Comparison of ENCODE assay signal across 26 cellular contexts in the genomic region with DNA sequence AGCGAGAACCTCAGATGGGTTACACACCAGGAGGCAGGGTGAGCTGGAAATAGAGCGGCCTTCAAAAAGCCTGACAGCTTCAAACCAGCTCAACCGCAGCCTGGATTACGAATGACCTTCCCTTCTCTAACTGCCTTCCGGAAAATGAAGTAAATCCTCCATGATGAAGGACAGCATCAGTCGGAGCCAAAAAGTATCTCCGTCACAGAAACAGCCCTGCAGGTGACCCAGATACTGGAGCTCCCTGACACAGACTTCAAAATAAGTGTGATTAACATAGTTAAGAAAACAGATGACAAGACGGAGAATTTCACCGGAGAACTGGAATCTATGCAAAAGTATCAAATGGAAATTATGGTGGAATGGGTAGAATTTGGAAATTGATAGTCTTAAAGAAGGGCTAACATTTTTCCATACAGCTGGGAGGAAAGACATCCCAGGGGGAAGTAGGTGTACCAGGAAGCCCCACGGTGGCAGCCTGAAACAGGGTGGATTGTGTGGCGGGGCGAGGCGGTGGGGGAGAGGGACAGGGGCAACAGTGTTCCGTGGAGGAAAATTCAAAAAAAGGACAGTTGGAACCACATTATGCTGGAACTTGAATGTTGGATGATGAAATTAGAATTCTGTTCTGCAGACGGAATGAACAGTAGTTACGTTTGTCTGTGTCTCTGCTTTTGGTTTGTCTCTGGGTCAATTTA. TPM values are rescaled to one million over a fixed set of nuclear protein-coding genes. Genes with fewer than 3 reads are reported as not detected.
DNase-seq lines count a peak whose midpoint lies in the region; ATAC-seq and TF ChIP-seq lines count a peak whose summit lies in the region.
"Had no signal": no experiment of that assay in that cellular context is flagged by ENCODE, and none has a peak within 500 bp of the region (broad histone marks: within the 10 kb centered on the region; RNA-seq: fewer than 3 reads in every experiment).

No MANE protein-coding gene starts in this region.

- no peak overlapping the region for H3K23ac ChIP-seq in IMR-90 (ENCODE audit: low read depth, low read length)

- H3K9me1 ChIP-seq in IMR-90 (ENCODE audit: insufficient read depth, low read length): no peaks in the 10 kb centered on the region

- H4K8ac ChIP-seq in IMR-90 (ENCODE audit: low read depth in 2 of 2, low read length in 2 of 2): no peak overlapping the region

- H3K4me1 ChIP-seq in IMR-90 (ENCODE audit: control insufficient read depth, insufficient read depth, low read length): peaks cover 2% of the 10 kb centered on the region; the same call in 1 of the 2 replicates
- no peaks in the 10 kb centered on the region for H3K4me1 ChIP-seq in endodermal cell (ENCODE audit: control insufficient read depth, insufficient read depth, low read length)
- peaks cover 13% of the 10 kb centered on the region for H3K4me1 ChIP-seq in stomach smooth muscle (ENCODE audit: control insufficient read depth, insufficient read depth, low read length)
- H3K4me1 ChIP-seq in neural progenitor cell: peaks cover 15% of the 10 kb centered on the region
- H3K4me1 ChIP-seq: psoas muscle had no signal

- dilution Hi-C loops in IMR-90 (cut with HindIII; ENCODE audit: low sequenced_read_pairs, unreplicated experiment): no loop called here

- H3K9ac ChIP-seq in IMR-90 (ENCODE audit: low read depth, low read length) (no peak overlapping the region), endodermal cell (ENCODE audit: extremely low read depth, low read length, poor library complexity, severe bottlenecking) (no peak overlapping the region), stomach smooth muscle (ENCODE audit: low read length in 2 of 2) (no peak overlapping the region), neural progenitor cell (no peak overlapping the region)

- no peak overlapping the region for H4K5ac ChIP-seq in IMR-90 (ENCODE audit: low read depth, low read length)

- H3K4me1 Mint-ChIP-seq in endodermal cell (peaks cover 2% of the 10 kb centered on the region), mesothelial cell of epicardium (peaks cover 54% of the 10 kb centered on the region), neural progenitor cell (peaks cover 37% of the 10 kb centered on the region)
- H3K4me1 Mint-ChIP-seq: activated naive CD8-positive, alpha-beta T cell treated with anti-CD3 and anti-CD28 coated beads, Interleukin-2, amount 10 ng/mL, durations not matched to agents 7 days and 5 days; activated T-helper 17 cell treated with anti-CD3 and anti-CD28 coated beads, Interleukin-2, amount 50 U/mL, for 72 hours had no signal

- no peak overlapping the region for H3K18ac ChIP-seq in IMR-90 (ENCODE audit: low read depth, low read length)

- H2AK5ac ChIP-seq in IMR-90 (ENCODE audit: low read depth, low read length): no peak overlapping the region

- no peak overlapping the region for H2BK20ac ChIP-seq in IMR-90 (ENCODE audit: low read depth, low read length)

- TF ChIP-seq POLR2A in IMR-90 (IDR thresholded peaks at IDR 0.05; ENCODE audit: low read depth, low read length): no peak

- no peak for DNase-seq in IMR-90
- DNase-seq in endodermal cell: peak; percentile 28
- no peak for DNase-seq in mesothelial cell of epicardium (ENCODE audit: low spot score in 2 of 2, unreplicated experiment in 2 of 2)
- no peak for DNase-seq in iPS-NIHi11 (ENCODE audit: low spot score)
- no peak for DNase-seq in neural progenitor cell (ENCODE audit: low spot score)
- DNase-seq in activated T-cell treated with anti-CD3 and anti-CD28 coated beads, Interleukin-2, amount 50 U/mL, for 48 hours: no peak
- DNase-seq: activated CD4-positive, alpha-beta T cell treated with anti-CD3 and anti-CD28 coated beads for 1 hour; activated naive CD8-positive, alpha-beta T cell treated with anti-CD3 and anti-CD28 coated beads, Interleukin-2, amount 10 ng/mL, durations not matched to agents 7 days and 5 days; brain microvascular endothelial cell; cortex of kidney; DMS 273 treated with DMSO at 0.1 percent for 48 hours; MM.1S; NCI-H1436 treated with DMSO at 0.1 percent for 48 hours; NCI-H2227 treated with DMSO at 0.1 percent for 48 hours; psoas muscle; Right ventricle myocardium superior; SW 1271 had no signal

- no peak for ATAC-seq in IMR-90 (ENCODE audit: low read depth)
- no peak for ATAC-seq in HG03469 (IDR thresholded peaks at IDR 0.05; ENCODE audit: unreplicated experiment)
- ATAC-seq: activated T-helper 17 cell treated with anti-CD3 and anti-CD28 coated beads, Interleukin-2, amount 50 U/mL, for 72 hours; K562 had no signal

- H2BK15ac ChIP-seq in IMR-90 (ENCODE audit: low read depth, low read length): no peak overlapping the region

- H2BK5ac ChIP-seq in IMR-90 (ENCODE audit: low read depth, low read length, poor library complexity, severe bottlenecking): no peak overlapping the region

- H3K36me3 Mint-ChIP-seq in endodermal cell (ENCODE audit: low read depth) (no peaks in the 10 kb centered on the region), mesothelial cell of epicardium (no peaks in the 10 kb centered on the region), neural progenitor cell (no peaks in the 10 kb centered on the region)
- H3K36me3 Mint-ChIP-seq: activated naive CD8-positive, alpha-beta T cell treated with anti-CD3 and anti-CD28 coated beads, Interleukin-2, amount 10 ng/mL, durations not matched to agents 7 days and 5 days had no signal

- H3K27me3 Mint-ChIP-seq in endodermal cell (ENCODE audit: insufficient read depth) (peaks cover 6% of the 10 kb centered on the region), mesothelial cell of epicardium (ENCODE audit: low read depth) (no peaks in the 10 kb centered on the region), neural progenitor cell (ENCODE audit: insufficient read depth, low read depth) (peaks cover 13% of the 10 kb centered on the region)

- H4K91ac ChIP-seq in IMR-90 (ENCODE audit: insufficient read depth, low read depth, low read length): no peak overlapping the region

- H3K14ac ChIP-seq in IMR-90 (replicated peaks; ENCODE audit: low read depth, low read length): no peak overlapping the region

- no peaks in the 10 kb centered on the region for H3K79me1 ChIP-seq in IMR-90 (ENCODE audit: low read depth in 1 of 2, low read length in 2 of 2)

- H3K27ac Mint-ChIP-seq in endodermal cell: no peak overlapping the region
- H3K27ac Mint-ChIP-seq in mesothelial cell of epicardium: peak overlapping the region; percentile 84
- H3K27ac Mint-ChIP-seq in neural progenitor cell: no peak overlapping the region
- H3K27ac Mint-ChIP-seq: activated naive CD8-positive, alpha-beta T cell treated with anti-CD3 and anti-CD28 coated beads, Interleukin-2, amount 10 ng/mL, durations not matched to agents 7 days and 5 days; activated T-helper 17 cell treated with anti-CD3 and anti-CD28 coated beads, Interleukin-2, amount 50 U/mL, for 72 hours had no signal

- intact Hi-C loops in IMR-90 (cut with micrococcal nuclease): no loop called here

- BruUV-seq in IMR-90 (replicated peaks; lab: Mats Ljungman, UMichigan): no TSS peak

- H3K4me3 ChIP-seq in IMR-90 (ENCODE audit: insufficient read depth, low read depth, low read length) (no peak overlapping the region), endodermal cell (ENCODE audit: low read length) (no peak overlapping the region), stomach smooth muscle (ENCODE audit: low read length in 2 of 2) (no peak overlapping the region), neural progenitor cell (no peak overlapping the region)
- H3K4me3 ChIP-seq: K562, psoas muscle had no signal

- no peaks in the 10 kb centered on the region for H3K9me3 Mint-ChIP-seq in endodermal cell
- no peaks in the 10 kb centered on the region for H3K9me3 Mint-ChIP-seq in mesothelial cell of epicardium
- peaks cover 6% of the 10 kb centered on the region for H3K9me3 Mint-ChIP-seq in neural progenitor cell
- H3K9me3 Mint-ChIP-seq: activated naive CD8-positive, alpha-beta T cell treated with anti-CD3 and anti-CD28 coated beads, Interleukin-2, amount 10 ng/mL, durations not matched to agents 7 days and 5 days; activated T-helper 17 cell treated with anti-CD3 and anti-CD28 coated beads, Interleukin-2, amount 50 U/mL, for 72 hours had no signal

- H3K56ac ChIP-seq in IMR-90 (ENCODE audit: extremely low read depth, insufficient read depth, low read length): no peak overlapping the region

- H3K9me3 ChIP-seq in IMR-90 (ENCODE audit: control insufficient read depth, insufficient read depth, low read length) (peaks cover 3% of the 10 kb centered on the region), endodermal cell (ENCODE audit: control insufficient read depth, low read length) (no peaks in the 10 kb centered on the region), stomach smooth muscle (ENCODE audit: control insufficient read depth in 2 of 2, low read length in 2 of 2) (no peaks in the 10 kb centered on the region), neural progenitor cell (ENCODE audit: low read depth) (no peaks in the 10 kb centered on the region)
- H3K9me3 ChIP-seq: psoas muscle had no signal

- peak overlapping the region; percentile 42; the same call in 1 of the 2 replicates for H3K27ac ChIP-seq in IMR-90 (ENCODE audit: insufficient read depth, low read length)
- no peak overlapping the region for H3K27ac ChIP-seq in endodermal cell (ENCODE audit: low read depth, low read length)
- H3K27ac ChIP-seq in stomach smooth muscle (ENCODE audit: low read length): peak overlapping the region; percentile 24
- H3K27ac ChIP-seq in neural progenitor cell: no peak overlapping the region
- H3K27ac ChIP-seq: brain microvascular endothelial cell, psoas muscle had no signal

- CTCF ChIA-PET in IMR-90 (lab: Yijun Ruan, JAX): no interaction called here

- POLR2A ChIA-PET in IMR-90 (lab: Charles Lee; ENCODE audit: unreplicated experiment): no interaction called here

- H4K20me1 ChIP-seq in IMR-90 (ENCODE audit: insufficient read depth, low read length): no peaks in the 10 kb centered on the region
- no peaks in the 10 kb centered on the region for H4K20me1 ChIP-seq in neural progenitor cell (ENCODE audit: low read depth)

- H2AK9ac ChIP-seq in IMR-90 (replicated peaks; ENCODE audit: low read depth, low read length, poor library complexity): no peak overlapping the region

- in situ Hi-C loops in IMR-90 (cut with MboI; ENCODE audit: low sequenced_read_pairs): no loop called here

- TF ChIP-seq CTCF in IMR-90 (conservative IDR thresholded peaks at IDR 0.05; ENCODE audit: low read depth, low read length): no peak
- TF ChIP-seq CTCF in endodermal cell (conservative IDR thresholded peaks at IDR 0.05): no peak
- no peak for TF ChIP-seq CTCF in mesothelial cell of epicardium (IDR thresholded peaks at IDR 0.05; ENCODE audit: unreplicated experiment)
- TF ChIP-seq CTCF in neural progenitor cell (IDR thresholded peaks at IDR 0.05): no peak

- H3F3A ChIP-seq in neural progenitor cell (ENCODE audit: low read depth): peaks cover 18% of the 10 kb centered on the region

- H3K27me3 ChIP-seq in IMR-90 (ENCODE audit: control insufficient read depth, insufficient read depth, low read length) (peaks cover 53% of the 10 kb centered on the region), endodermal cell (ENCODE audit: control insufficient read depth, insufficient read depth, low read length, poor library complexity, severe bottlenecking) (no peaks in the 10 kb centered on the region), stomach smooth muscle (ENCODE audit: control insufficient read depth in 1 of 2, insufficient read depth in 2 of 2, low read length in 2 of 2) (no peaks in the 10 kb centered on the region), neural progenitor cell (no peaks in the 10 kb centered on the region)

- 63% methylated on average over 5 of the region's 16 CpGs; no CpG with 5 or more reads in 1 of the 2 experiments for WGBS in IMR-90 (ENCODE audit: extremely low coverage in 2 of 2, insufficient read length in 1 of 2), 2 experiments
- 94% methylated on average over 11 to 16 of the region's 16 CpGs for WGBS in endodermal cell (ENCODE audit: insufficient coverage in 1 of 2, insufficient read length in 1 of 2), 2 experiments

- H3K79me2 ChIP-seq in neural progenitor cell (ENCODE audit: low read depth): no peaks in the 10 kb centered on the region

- no peak overlapping the region for H2BK120ac ChIP-seq in IMR-90 (ENCODE audit: low read depth, low read length)

- no peak overlapping the region for H3K4me3 Mint-ChIP-seq in endodermal cell
- no peak overlapping the region for H3K4me3 Mint-ChIP-seq in mesothelial cell of epicardium
- H3K4me3 Mint-ChIP-seq in neural progenitor cell: no peak overlapping the region
- H3K4me3 Mint-ChIP-seq: activated naive CD8-positive, alpha-beta T cell treated with anti-CD3 and anti-CD28 coated beads, Interleukin-2, amount 10 ng/mL, durations not matched to agents 7 days and 5 days; activated T-helper 17 cell treated with anti-CD3 and anti-CD28 coated beads, Interleukin-2, amount 50 U/mL, for 72 hours had no signal

- no peak overlapping the region for H3K4ac ChIP-seq in IMR-90 (ENCODE audit: low read depth, low read length)

- H2AFZ ChIP-seq in IMR-90 (replicated peaks; ENCODE audit: low read length, poor library complexity): no peak overlapping the region
- H2AFZ ChIP-seq in neural progenitor cell (replicated peaks): no peak overlapping the region

- TF ChIP-seq RAD21 in IMR-90 (IDR thresholded peaks at IDR 0.05; ENCODE audit: low read length): no peak

- no peak overlapping the region for H3K4me2 ChIP-seq in IMR-90 (ENCODE audit: low read depth, low read length)
- H3K4me2 ChIP-seq in neural progenitor cell: no peak overlapping the region

- H3K36me3 ChIP-seq in IMR-90 (ENCODE audit: control insufficient read depth, insufficient read depth, low read length): no peaks in the 10 kb centered on the region
- H3K36me3 ChIP-seq in endodermal cell (ENCODE audit: control insufficient read depth, insufficient read depth, low read length): no peaks in the 10 kb centered on the region
- H3K36me3 ChIP-seq in stomach smooth muscle (ENCODE audit: control insufficient read depth in 2 of 2, insufficient read depth in 2 of 2, low read length in 2 of 2): no peaks in the 10 kb centered on the region
- H3K36me3 ChIP-seq in neural progenitor cell: no peaks in the 10 kb centered on the region
- H3K36me3 ChIP-seq: brain microvascular endothelial cell had no signal

RNA-seq across cellular contexts. Expression of gene CIB4, which starts 10.4 kb away (rescaled TPM):
- total RNA-seq in IMR-90 (2012; rRNA removed) (not detected in 2 replicates), endodermal cell (not detected), mesothelial cell of epicardium (not detected in 3 replicates), neural progenitor cell (ENCODE audit: low replicate concordance) (not detected in 2 replicates)
- not detected in 2 replicates for polyA plus RNA-seq in IMR-90 (2012; rRNA removed)
- not detected in 2 replicates for polyA plus RNA-seq in IMR-90 (2012; cell fraction: cytosol; rRNA removed)
- not detected in 2 replicates for polyA plus RNA-seq in IMR-90 (2012; cell fraction: nucleus; rRNA removed; ENCODE audit: low replicate concordance)
- polyA plus RNA-seq in endodermal cell (2013, experiment 1 of 2): not detected
- polyA plus RNA-seq in endodermal cell (2013, experiment 2 of 2): not detected
- total RNA-seq: activated CD8-positive, alpha-beta memory T cell treated with anti-CD3 and anti-CD28 coated beads for 36 hours; activated naive CD8-positive, alpha-beta T cell treated with anti-CD3 and anti-CD28 coated beads, Interleukin-2, amount 10 ng/mL, durations not matched to agents 7 days and 5 days; activated T-helper 17 cell treated with anti-CD3 and anti-CD28 coated beads, Interleukin-2, amount 50 U/mL, for 72 hours; endothelial cell of umbilical vein; G401; H4; K562; psoas muscle; Right ventricle myocardium superior had no signal
- polyA plus RNA-seq: endothelial cell of umbilical vein, K562, neural cell, psoas muscle had no signal

RNA-seq across cellular contexts. Expression of gene KCNK3, which starts 40.9 kb away (rescaled TPM):
- total RNA-seq in IMR-90 (2012; rRNA removed): under 0.01 TPM in 2 replicates
- polyA plus RNA-seq in IMR-90 (2012; rRNA removed): 0.03 and 0.17 TPM in 2 replicates
- polyA plus RNA-seq in IMR-90 (2012; cell fraction: cytosol; rRNA removed): 0.11 TPM in 1 of 2 replicates, not detected in the other
- polyA plus RNA-seq in IMR-90 (2012; cell fraction: nucleus; rRNA removed; ENCODE audit: low replicate concordance): 0.07 TPM in 1 of 2 replicates, not detected in the other
- not detected for total RNA-seq in endodermal cell
- 1.9 TPM for polyA plus RNA-seq in endodermal cell (2013, experiment 1 of 2)
- 1.7 TPM for polyA plus RNA-seq in endodermal cell (2013, experiment 2 of 2)
- total RNA-seq in mesothelial cell of epicardium: 6.3 to 6.9 TPM (median 6.6 TPM) in 3 replicates
- total RNA-seq in neural progenitor cell (ENCODE audit: low replicate concordance): not detected in 2 replicates
- total RNA-seq: activated CD8-positive, alpha-beta memory T cell treated with anti-CD3 and anti-CD28 coated beads for 36 hours; activated naive CD8-positive, alpha-beta T cell treated with anti-CD3 and anti-CD28 coated beads, Interleukin-2, amount 10 ng/mL, durations not matched to agents 7 days and 5 days; activated T-helper 17 cell treated with anti-CD3 and anti-CD28 coated beads, Interleukin-2, amount 50 U/mL, for 72 hours; endothelial cell of umbilical vein; G401 had no signal
- polyA plus RNA-seq: endothelial cell of umbilical vein had no signal

Comparison
In these comparisons a context has a peak if more than half of its experiments do, and no peak if none do; other contexts are left out.
1. H3K27ac ChIP-seq: peak in IMR-90 (single experiment) and stomach smooth muscle (single experiment); none in endodermal cell (single experiment) and neural progenitor cell (single experiment).